In the genomic region with DNA sequence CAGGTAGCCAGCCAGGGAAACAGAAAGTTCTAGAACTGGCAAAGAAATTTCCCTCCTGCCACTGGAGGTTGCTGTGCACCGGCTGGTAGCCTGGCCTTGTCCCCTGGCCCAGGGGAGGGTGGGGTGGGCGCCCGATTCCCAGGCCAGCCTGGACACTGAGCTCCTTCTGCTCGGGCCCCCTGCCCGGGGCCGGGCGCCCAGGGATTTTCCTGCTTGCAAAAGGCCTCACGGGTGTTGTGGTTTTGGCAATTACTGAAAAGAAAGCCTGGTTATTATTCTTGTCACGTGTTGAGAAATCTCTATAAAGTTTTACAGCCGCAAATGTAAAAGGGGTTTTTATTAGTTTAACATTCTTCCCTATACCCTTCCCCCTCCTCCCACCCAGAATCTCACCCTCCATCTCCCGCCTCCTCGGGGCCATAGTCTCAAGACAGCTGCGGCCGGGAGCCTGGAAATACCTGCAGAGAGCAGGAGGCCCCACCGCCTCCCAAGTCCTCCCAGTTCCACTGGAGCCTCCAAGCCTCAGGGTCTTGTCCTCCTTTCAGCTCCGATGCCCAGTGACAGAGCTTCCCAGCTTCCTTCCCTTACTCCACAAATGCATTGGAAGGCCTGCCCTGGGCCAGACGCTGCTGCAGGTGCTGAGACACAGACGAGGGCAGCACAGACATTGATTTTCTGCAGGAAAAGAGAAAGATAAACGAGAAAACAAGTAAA, we compare ENCODE assay signal across 1 cellular context.
A peak's percentile ranks its signal among the peaks of the same experiment; 100 is the strongest.
TF ChIP-seq lines count a peak whose summit lies in the region.

No MANE protein-coding gene starts in this region.

TF ChIP-seq in HEK293, 187 proteins besides CTCF, POLR2A, EP300 and RAD21:
- TF ChIP-seq ZNF335 (tag by site-specific recombination; conservative IDR thresholded peaks at IDR 0.05) (peak; percentile 50; the same call in 1 of the 2 replicates), EGR2 (tag by site-specific recombination; IDR thresholded peaks at IDR 0.05; ENCODE audit: low read depth) (peak; percentile 53; the same call in 1 of the 2 replicates), ZBTB48 (tag by site-specific recombination; IDR thresholded peaks at IDR 0.05) (no peak), ZNF423 (tag by site-specific recombination; IDR thresholded peaks at IDR 0.05) (0 out of 2 replicates have a peak, but pooled peaks have one; percentile 23), GLIS1 (tag by site-specific recombination; IDR thresholded peaks at IDR 0.05) (peak; percentile 53), GFI1B (tag by site-specific recombination; IDR thresholded peaks at IDR 0.05) (no peak), ZBTB8A (tag by site-specific recombination; IDR thresholded peaks at IDR 0.05) (peak; percentile 31; the same call in 1 of the 2 replicates), ZFHX2 (tag by site-specific recombination; conservative IDR thresholded peaks at IDR 0.05) (peak; percentile 25; the same call in 1 of the 2 replicates)
- TF ChIP-seq, protein P1, sequence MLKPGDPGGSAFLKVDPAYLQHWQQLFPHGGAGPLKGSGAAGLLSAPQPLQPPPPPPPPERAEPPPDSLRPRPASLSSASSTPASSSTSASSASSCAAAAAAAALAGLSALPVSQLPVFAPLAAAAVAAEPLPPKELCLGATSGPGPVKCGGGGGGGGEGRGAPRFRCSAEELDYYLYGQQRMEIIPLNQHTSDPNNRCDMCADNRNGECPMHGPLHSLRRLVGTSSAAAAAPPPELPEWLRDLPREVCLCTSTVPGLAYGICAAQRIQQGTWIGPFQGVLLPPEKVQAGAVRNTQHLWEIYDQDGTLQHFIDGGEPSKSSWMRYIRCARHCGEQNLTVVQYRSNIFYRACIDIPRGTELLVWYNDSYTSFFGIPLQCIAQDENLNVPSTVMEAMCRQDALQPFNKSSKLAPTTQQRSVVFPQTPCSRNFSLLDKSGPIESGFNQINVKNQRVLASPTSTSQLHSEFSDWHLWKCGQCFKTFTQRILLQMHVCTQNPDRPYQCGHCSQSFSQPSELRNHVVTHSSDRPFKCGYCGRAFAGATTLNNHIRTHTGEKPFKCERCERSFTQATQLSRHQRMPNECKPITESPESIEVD (tag by site-specific recombination; IDR thresholded peaks at IDR 0.05), result peak; percentile 69
TF ChIP-seq in HEK293: peak in this region for 7.
